2 cellular contexts compared by ENCODE assay signal in genomic region chr14:68397371-68397779, GRCh38.
A peak's percentile ranks its signal among the peaks of the same experiment; 100 is the strongest.
TF ChIP-seq lines count a peak whose summit lies in the region.

No MANE protein-coding gene starts in this region.

TF ChIP-seq in GM12878, 131 proteins besides CTCF, POLR2A, EP300 and RAD21 (continued from another document and continues in another):
- TF ChIP-seq NKRF (conservative IDR thresholded peaks at IDR 0.05) (no peak), SRF (IDR thresholded peaks at IDR 0.05; ENCODE audit: low read depth in 2 of 2, low read length in 2 of 2) (no peak), CHD4 (IDR thresholded peaks at IDR 0.05) (no peak), NFYA (IDR thresholded peaks at IDR 0.05; ENCODE audit: borderline replicate concordance, low read depth, low read length) (no peak), ZBTB4 (CRISPR knock-in tag; IDR thresholded peaks at IDR 0.05) (no peak), FOS (IDR thresholded peaks at IDR 0.05; ENCODE audit: borderline replicate concordance, extremely low read depth, insufficient read length) (no peak), MTA3 (IDR thresholded peaks at IDR 0.05; ENCODE audit: borderline replicate concordance, low read length) (no peak), BACH1 (IDR thresholded peaks at IDR 0.05; ENCODE audit: borderline replicate concordance) (no peak), ZNF274 (IDR thresholded peaks at IDR 0.05; ENCODE audit: insufficient read depth, insufficient read length) (no peak)
- TF ChIP-seq, protein P1, sequence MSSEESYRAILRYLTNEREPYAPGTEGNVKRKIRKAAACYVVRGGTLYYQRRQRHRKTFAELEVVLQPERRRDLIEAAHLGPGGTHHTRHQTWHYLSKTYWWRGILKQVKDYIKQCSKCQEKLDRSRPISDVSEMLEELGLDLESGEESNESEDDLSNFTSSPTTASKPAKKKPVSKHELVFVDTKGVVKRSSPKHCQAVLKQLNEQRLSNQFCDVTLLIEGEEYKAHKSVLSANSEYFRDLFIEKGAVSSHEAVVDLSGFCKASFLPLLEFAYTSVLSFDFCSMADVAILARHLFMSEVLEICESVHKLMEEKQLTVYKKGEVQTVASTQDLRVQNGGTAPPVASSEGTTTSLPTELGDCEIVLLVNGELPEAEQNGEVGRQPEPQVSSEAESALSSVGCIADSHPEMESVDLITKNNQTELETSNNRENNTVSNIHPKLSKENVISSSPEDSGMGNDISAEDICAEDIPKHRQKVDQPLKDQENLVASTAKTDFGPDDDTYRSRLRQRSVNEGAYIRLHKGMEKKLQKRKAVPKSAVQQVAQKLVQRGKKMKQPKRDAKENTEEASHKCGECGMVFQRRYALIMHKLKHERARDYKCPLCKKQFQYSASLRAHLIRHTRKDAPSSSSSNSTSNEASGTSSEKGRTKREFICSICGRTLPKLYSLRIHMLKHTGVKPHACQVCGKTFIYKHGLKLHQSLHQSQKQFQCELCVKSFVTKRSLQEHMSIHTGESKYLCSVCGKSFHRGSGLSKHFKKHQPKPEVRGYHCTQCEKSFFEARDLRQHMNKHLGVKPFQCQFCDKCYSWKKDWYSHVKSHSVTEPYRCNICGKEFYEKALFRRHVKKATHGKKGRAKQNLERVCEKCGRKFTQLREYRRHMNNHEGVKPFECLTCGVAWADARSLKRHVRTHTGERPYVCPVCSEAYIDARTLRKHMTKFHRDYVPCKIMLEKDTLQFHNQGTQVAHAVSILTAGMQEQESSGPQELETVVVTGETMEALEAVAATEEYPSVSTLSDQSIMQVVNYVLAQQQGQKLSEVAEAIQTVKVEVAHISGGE (CRISPR knock-in tag; IDR thresholded peaks at IDR 0.05): no peak
- TF ChIP-seq, protein P2, sequence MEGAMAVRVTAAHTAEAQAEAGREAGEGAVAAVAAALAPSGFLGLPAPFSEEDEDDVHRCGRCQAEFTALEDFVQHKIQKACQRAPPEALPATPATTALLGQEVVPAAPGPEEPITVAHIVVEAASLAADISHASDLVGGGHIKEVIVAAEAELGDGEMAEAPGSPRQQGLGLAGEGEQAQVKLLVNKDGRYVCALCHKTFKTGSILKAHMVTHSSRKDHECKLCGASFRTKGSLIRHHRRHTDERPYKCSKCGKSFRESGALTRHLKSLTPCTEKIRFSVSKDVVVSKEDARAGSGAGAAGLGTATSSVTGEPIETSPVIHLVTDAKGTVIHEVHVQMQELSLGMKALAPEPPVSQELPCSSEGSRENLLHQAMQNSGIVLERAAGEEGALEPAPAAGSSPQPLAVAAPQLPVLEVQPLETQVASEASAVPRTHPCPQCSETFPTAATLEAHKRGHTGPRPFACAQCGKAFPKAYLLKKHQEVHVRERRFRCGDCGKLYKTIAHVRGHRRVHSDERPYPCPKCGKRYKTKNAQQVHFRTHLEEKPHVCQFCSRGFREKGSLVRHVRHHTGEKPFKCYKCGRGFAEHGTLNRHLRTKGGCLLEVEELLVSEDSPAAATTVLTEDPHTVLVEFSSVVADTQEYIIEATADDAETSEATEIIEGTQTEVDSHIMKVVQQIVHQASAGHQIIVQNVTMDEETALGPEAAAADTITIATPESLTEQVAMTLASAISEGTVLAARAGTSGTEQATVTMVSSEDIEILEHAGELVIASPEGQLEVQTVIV (IDR thresholded peaks at IDR 0.05; ENCODE audit: borderline replicate concordance, partially characterized antibody): no peak

TF ChIP-seq in HepG2, 621 proteins besides CTCF, POLR2A, EP300 and RAD21 (continued from another document and continues in another):
- TF ChIP-seq, protein P3, sequence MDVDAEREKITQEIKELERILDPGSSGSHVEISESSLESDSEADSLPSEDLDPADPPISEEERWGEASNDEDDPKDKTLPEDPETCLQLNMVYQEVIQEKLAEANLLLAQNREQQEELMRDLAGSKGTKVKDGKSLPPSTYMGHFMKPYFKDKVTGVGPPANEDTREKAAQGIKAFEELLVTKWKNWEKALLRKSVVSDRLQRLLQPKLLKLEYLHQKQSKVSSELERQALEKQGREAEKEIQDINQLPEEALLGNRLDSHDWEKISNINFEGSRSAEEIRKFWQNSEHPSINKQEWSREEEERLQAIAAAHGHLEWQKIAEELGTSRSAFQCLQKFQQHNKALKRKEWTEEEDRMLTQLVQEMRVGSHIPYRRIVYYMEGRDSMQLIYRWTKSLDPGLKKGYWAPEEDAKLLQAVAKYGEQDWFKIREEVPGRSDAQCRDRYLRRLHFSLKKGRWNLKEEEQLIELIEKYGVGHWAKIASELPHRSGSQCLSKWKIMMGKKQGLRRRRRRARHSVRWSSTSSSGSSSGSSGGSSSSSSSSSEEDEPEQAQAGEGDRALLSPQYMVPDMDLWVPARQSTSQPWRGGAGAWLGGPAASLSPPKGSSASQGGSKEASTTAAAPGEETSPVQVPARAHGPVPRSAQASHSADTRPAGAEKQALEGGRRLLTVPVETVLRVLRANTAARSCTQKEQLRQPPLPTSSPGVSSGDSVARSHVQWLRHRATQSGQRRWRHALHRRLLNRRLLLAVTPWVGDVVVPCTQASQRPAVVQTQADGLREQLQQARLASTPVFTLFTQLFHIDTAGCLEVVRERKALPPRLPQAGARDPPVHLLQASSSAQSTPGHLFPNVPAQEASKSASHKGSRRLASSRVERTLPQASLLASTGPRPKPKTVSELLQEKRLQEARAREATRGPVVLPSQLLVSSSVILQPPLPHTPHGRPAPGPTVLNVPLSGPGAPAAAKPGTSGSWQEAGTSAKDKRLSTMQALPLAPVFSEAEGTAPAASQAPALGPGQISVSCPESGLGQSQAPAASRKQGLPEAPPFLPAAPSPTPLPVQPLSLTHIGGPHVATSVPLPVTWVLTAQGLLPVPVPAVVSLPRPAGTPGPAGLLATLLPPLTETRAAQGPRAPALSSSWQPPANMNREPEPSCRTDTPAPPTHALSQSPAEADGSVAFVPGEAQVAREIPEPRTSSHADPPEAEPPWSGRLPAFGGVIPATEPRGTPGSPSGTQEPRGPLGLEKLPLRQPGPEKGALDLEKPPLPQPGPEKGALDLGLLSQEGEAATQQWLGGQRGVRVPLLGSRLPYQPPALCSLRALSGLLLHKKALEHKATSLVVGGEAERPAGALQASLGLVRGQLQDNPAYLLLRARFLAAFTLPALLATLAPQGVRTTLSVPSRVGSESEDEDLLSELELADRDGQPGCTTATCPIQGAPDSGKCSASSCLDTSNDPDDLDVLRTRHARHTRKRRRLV (CRISPR knock-in tag; IDR thresholded peaks at IDR 0.05): no peak
- TF ChIP-seq, protein P4, sequence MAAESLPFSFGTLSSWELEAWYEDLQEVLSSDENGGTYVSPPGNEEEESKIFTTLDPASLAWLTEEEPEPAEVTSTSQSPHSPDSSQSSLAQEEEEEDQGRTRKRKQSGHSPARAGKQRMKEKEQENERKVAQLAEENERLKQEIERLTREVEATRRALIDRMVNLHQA (CRISPR knock-in tag; IDR thresholded peaks at IDR 0.05): no peak
- TF ChIP-seq WIZ (CRISPR knock-in tag; IDR thresholded peaks at IDR 0.05): no peak
- no peak for TF ChIP-seq FOXK1 (CRISPR knock-in tag; IDR thresholded peaks at IDR 0.05; ENCODE audit: borderline replicate concordance, low read depth)
- TF ChIP-seq KLF15 (CRISPR knock-in tag; IDR thresholded peaks at IDR 0.05; ENCODE audit: borderline replicate concordance): no peak
- TF ChIP-seq ZFP36 (IDR thresholded peaks at IDR 0.05; ENCODE audit: borderline replicate concordance, low read depth, low read length, partially characterized antibody): no peak
- TF ChIP-seq ZNF570 (CRISPR knock-in tag; IDR thresholded peaks at IDR 0.05; ENCODE audit: borderline replicate concordance): no peak
- no peak for TF ChIP-seq ZNF780A (CRISPR knock-in tag; IDR thresholded peaks at IDR 0.05)
- no peak for TF ChIP-seq ZNF749 (CRISPR knock-in tag; IDR thresholded peaks at IDR 0.05; ENCODE audit: borderline replicate concordance)
- peak; percentile 23; the same call in 1 of the 2 replicates for TF ChIP-seq ELF3 (CRISPR knock-in tag; IDR thresholded peaks at IDR 0.05)
- TF ChIP-seq SOX13 (IDR thresholded peaks at IDR 0.05): no peak
- TF ChIP-seq SOX13 (CRISPR knock-in tag; conservative IDR thresholded peaks at IDR 0.05 in 1 of 2, IDR thresholded peaks at IDR 0.05 in 1 of 2): no peak
- TF ChIP-seq NR3C1 (CRISPR knock-in tag; IDR thresholded peaks at IDR 0.05): no peak
- 0 out of 2 replicates have a peak, but pooled peaks have one; percentile 24 for TF ChIP-seq ZNF350 (CRISPR knock-in tag; IDR thresholded peaks at IDR 0.05; ENCODE audit: borderline replicate concordance, low read depth)
- TF ChIP-seq, protein P5, sequence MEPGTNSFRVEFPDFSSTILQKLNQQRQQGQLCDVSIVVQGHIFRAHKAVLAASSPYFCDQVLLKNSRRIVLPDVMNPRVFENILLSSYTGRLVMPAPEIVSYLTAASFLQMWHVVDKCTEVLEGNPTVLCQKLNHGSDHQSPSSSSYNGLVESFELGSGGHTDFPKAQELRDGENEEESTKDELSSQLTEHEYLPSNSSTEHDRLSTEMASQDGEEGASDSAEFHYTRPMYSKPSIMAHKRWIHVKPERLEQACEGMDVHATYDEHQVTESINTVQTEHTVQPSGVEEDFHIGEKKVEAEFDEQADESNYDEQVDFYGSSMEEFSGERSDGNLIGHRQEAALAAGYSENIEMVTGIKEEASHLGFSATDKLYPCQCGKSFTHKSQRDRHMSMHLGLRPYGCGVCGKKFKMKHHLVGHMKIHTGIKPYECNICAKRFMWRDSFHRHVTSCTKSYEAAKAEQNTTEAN (CRISPR knock-in tag; conservative IDR thresholded peaks at IDR 0.05): no peak
- TF ChIP-seq HCFC1 (IDR thresholded peaks at IDR 0.05; ENCODE audit: low read depth, low read length): no peak
- no peak for TF ChIP-seq MIER2 (CRISPR knock-in tag; IDR thresholded peaks at IDR 0.05)
- TF ChIP-seq HOXD1 (CRISPR knock-in tag; IDR thresholded peaks at IDR 0.05): no peak
- TF ChIP-seq ZNF441 (CRISPR knock-in tag; IDR thresholded peaks at IDR 0.05; ENCODE audit: borderline replicate concordance): no peak
- TF ChIP-seq ZNF7 (CRISPR knock-in tag; IDR thresholded peaks at IDR 0.05): no peak
- 0 out of 2 replicates have a peak, but pooled peaks have one; percentile 33 for TF ChIP-seq HNF4G (IDR thresholded peaks at IDR 0.05; ENCODE audit: borderline replicate concordance, low read depth, low read length)
- no peak for TF ChIP-seq HNF4G (CRISPR knock-in tag; IDR thresholded peaks at IDR 0.05; ENCODE audit: borderline replicate concordance, low read depth)
- no peak for TF ChIP-seq ISL2 (CRISPR knock-in tag; IDR thresholded peaks at IDR 0.05)
- TF ChIP-seq SALL1 (CRISPR knock-in tag; IDR thresholded peaks at IDR 0.05): no peak; the same call in 1 of the 2 replicates
- no peak for TF ChIP-seq SOX6 (IDR thresholded peaks at IDR 0.05)
- 0 out of 2 replicates have a peak, but pooled peaks have one; percentile 26 for TF ChIP-seq SOX6 (CRISPR knock-in tag; IDR thresholded peaks at IDR 0.05)
- TF ChIP-seq, protein P6, sequence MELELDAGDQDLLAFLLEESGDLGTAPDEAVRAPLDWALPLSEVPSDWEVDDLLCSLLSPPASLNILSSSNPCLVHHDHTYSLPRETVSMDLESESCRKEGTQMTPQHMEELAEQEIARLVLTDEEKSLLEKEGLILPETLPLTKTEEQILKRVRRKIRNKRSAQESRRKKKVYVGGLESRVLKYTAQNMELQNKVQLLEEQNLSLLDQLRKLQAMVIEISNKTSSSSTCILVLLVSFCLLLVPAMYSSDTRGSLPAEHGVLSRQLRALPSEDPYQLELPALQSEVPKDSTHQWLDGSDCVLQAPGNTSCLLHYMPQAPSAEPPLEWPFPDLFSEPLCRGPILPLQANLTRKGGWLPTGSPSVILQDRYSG (CRISPR knock-in tag; IDR thresholded peaks at IDR 0.05): no peak
- TF ChIP-seq ZNF224 (CRISPR knock-in tag; IDR thresholded peaks at IDR 0.05): no peak
- TF ChIP-seq MTA3 (CRISPR knock-in tag; IDR thresholded peaks at IDR 0.05): no peak
- no peak for TF ChIP-seq ATM (IDR thresholded peaks at IDR 0.05; ENCODE audit: borderline replicate concordance)
- TF ChIP-seq ZNF296 (CRISPR knock-in tag; conservative IDR thresholded peaks at IDR 0.05): no peak
- no peak for TF ChIP-seq ZNF292 (CRISPR knock-in tag; IDR thresholded peaks at IDR 0.05; ENCODE audit: borderline replicate concordance, low read depth)
- no peak for TF ChIP-seq SPEN (CRISPR knock-in tag; IDR thresholded peaks at IDR 0.05; ENCODE audit: low read depth)
- TF ChIP-seq ZNF234 (CRISPR knock-in tag; conservative IDR thresholded peaks at IDR 0.05): no peak
- TF ChIP-seq, protein P7, sequence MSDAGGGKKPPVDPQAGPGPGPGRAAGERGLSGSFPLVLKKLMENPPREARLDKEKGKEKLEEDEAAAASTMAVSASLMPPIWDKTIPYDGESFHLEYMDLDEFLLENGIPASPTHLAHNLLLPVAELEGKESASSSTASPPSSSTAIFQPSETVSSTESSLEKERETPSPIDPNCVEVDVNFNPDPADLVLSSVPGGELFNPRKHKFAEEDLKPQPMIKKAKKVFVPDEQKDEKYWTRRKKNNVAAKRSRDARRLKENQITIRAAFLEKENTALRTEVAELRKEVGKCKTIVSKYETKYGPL (CRISPR knock-in tag; IDR thresholded peaks at IDR 0.05): no peak
- no peak for TF ChIP-seq ARNTL (CRISPR knock-in tag; IDR thresholded peaks at IDR 0.05)
- TF ChIP-seq ZBTB33 (CRISPR knock-in tag; IDR thresholded peaks at IDR 0.05): peak; percentile 56; the same call in 1 of the 2 replicates
- TF ChIP-seq MEIS1 (CRISPR knock-in tag; IDR thresholded peaks at IDR 0.05; ENCODE audit: borderline replicate concordance): no peak
- TF ChIP-seq SMC3 (IDR thresholded peaks at IDR 0.05; ENCODE audit: low read length): 0 out of 2 replicates have a peak, but pooled peaks have one; percentile 12
- no peak for TF ChIP-seq CHCHD3 (CRISPR knock-in tag; IDR thresholded peaks at IDR 0.05)
- peak; percentile 68 for TF ChIP-seq HNF4A (CRISPR knock-in tag; IDR thresholded peaks at IDR 0.05)
